8 cellular contexts compared by ENCODE assay signal in genomic region chr4:74364649-74365491, GRCh38. TPM values are rescaled to one million over a fixed set of nuclear protein-coding genes. Genes with fewer than 3 reads are reported as not detected.
A peak's percentile ranks its signal among the peaks of the same experiment; 100 is the strongest.
DNase-seq lines count a peak whose midpoint lies in the region; ATAC-seq and TF ChIP-seq lines count a peak whose summit lies in the region.

EREG (plus strand) TSS chr4:74365145; CDS start chr4:74365309, 164 bp downstream.

- H3K4me1 ChIP-seq in ascending aorta (peaks cover 0 to 4% of the 10 kb centered on the region in 2 donors), iPS DF 6.9 (ENCODE audit: control insufficient read depth, insufficient read depth, low read length) (no peaks in the 10 kb centered on the region; the same call in 1 of the 2 replicates), gastrocnemius medialis (peaks cover 4 to 5% of the 10 kb centered on the region in 2 donors)

- in situ Hi-C loops in gastrocnemius medialis (cut with MboI; ENCODE audit: low sequenced_read_pairs in 4 of 4): loop anchor here in 1 of 4 donors (25.0 kb wide), 1 partner anchor 297 kb away; no protein-coding TSS in a partner anchor

- peak within 1 kb of the TSS; percentile 62 to 65 for H3K4me3 ChIP-seq in ascending aorta
- peak within 1 kb of the TSS; percentile 72; the same call in 1 of the 2 replicates for H3K4me3 ChIP-seq in iPS DF 6.9 (ENCODE audit: low read length)
- peak within 1 kb of the TSS in 3 of 4 donors; percentile 20 to 40 (median 37) for H3K4me3 ChIP-seq in gastrocnemius medialis

- no peak for TF ChIP-seq CTCF in ascending aorta (IDR thresholded peaks at IDR 0.05)
- TF ChIP-seq CTCF in gastrocnemius medialis (IDR thresholded peaks at IDR 0.05 in 4 of 5, conservative IDR thresholded peaks at IDR 0.05 in 1 of 5): no peak

- H3K27me3 ChIP-seq in ascending aorta (no peaks in the 10 kb centered on the region), iPS DF 6.9 (ENCODE audit: control insufficient read depth, insufficient read depth, low read length) (peaks cover 3% of the 10 kb centered on the region; the same call in 1 of the 2 replicates), gastrocnemius medialis (peaks cover 13 to 19% (median 13%) of the 10 kb centered on the region in 3 donors)

- no CpG with 5 or more reads among the region's 40 CpGs for WGBS in iPS DF 6.9 (ENCODE audit: insufficient coverage, insufficient read length)

- H3K27ac ChIP-seq in ascending aorta (peak within 1 kb of the TSS in 1 of 2 donors; percentile 15), iPS DF 6.9 (ENCODE audit: low read length) (no peak within 1 kb of the TSS), gastrocnemius medialis (no peak within 1 kb of the TSS)

- DNase-seq in AG20443 (ENCODE audit: low spot score) (peak; percentile 26), HT-29 (ENCODE audit: low spot score) (peak; percentile 91), ascending aorta (ENCODE audit: low spot score in 2 of 2) (no peak), iPS DF 6.9 (ENCODE audit: low read depth, low spot score) (no peak), gastrocnemius medialis (no peak), cerebellum (ENCODE audit: low spot score) (no peak), NAMALWA (ENCODE audit: low spot score) (no peak)

- intact Hi-C loops in ascending aorta (cut with DNase I) (no loop called here), gastrocnemius medialis (cut with DNase I; ENCODE audit: low total_unique reads) (no loop called here)

- H3K9me3 ChIP-seq in ascending aorta (no peaks in the 10 kb centered on the region), iPS DF 6.9 (ENCODE audit: control insufficient read depth, insufficient read depth, low read length) (no peaks in the 10 kb centered on the region), gastrocnemius medialis (no peaks in the 10 kb centered on the region)

- ATAC-seq in GM19372 (IDR thresholded peaks at IDR 0.05; ENCODE audit: low read depth, unreplicated experiment): peak; percentile 50
- ATAC-seq in gastrocnemius medialis: no peak

- no peaks in the 10 kb centered on the region for H3K36me3 ChIP-seq in ascending aorta
- H3K36me3 ChIP-seq in iPS DF 6.9 (ENCODE audit: control insufficient read depth, insufficient read depth, low read length): no peaks in the 10 kb centered on the region
- H3K36me3 ChIP-seq in gastrocnemius medialis: no peaks in the 10 kb centered on the region

- no peak for TF ChIP-seq POLR2A in gastrocnemius medialis (IDR thresholded peaks at IDR 0.05)

RNA-seq across cellular contexts. Expression of gene EREG, which starts in this region (rescaled TPM):
- 67.4 and 74.0 TPM in 2 replicates for total RNA-seq in HT-29 (2014; rRNA removed; shearing (Covaris generic))
- total RNA-seq in ascending aorta (not detected), gastrocnemius medialis (under 1 TPM in 2 of 4 donors, not detected in 2; 0.07 to 0.84 TPM), cerebellum (1.8 TPM)

Comparison
In these comparisons a context has a peak if more than half of its experiments do, and no peak if none do; other contexts are left out.
1. RNA of gene EREG (total RNA-seq): 67.4 to 74.0 TPM in HT-29; 1.8 TPM in cerebellum (single experiment), 0.07 to 0.84 TPM in gastrocnemius medialis and not detected in ascending aorta (single experiment); every median in the first group is over 10 times any median in the second.
2. DNase-seq: peak in AG20443 (single experiment) and HT-29 (single experiment); none in ascending aorta (0 of 2), iPS DF 6.9 (single experiment), gastrocnemius medialis (0 of 2), cerebellum (single experiment) and NAMALWA (single experiment).
3. Peak in every context shown above with its lines, with median percentiles within 50 percentile points of each other: H3K4me3 ChIP-seq.